8 cellular contexts compared by ENCODE assay signal in genomic region chr1:109532365-109533136, GRCh38. TPM values are rescaled to one million over a fixed set of nuclear protein-coding genes. Genes with fewer than 3 reads are reported as not detected.
A peak's percentile ranks its signal among the peaks of the same experiment; 100 is the strongest.
DNase-seq lines count a peak whose midpoint lies in the region; ATAC-seq and TF ChIP-seq lines count a peak whose summit lies in the region.

No MANE protein-coding gene starts in this region.

- no peaks in the 10 kb centered on the region for H3K9me3 ChIP-seq in BLaER1 treated with 17β-estradiol and CSF1 and Interleukin-3, amounts not matched to agents 10 nM and 100 nM (replicated peaks in 1 of 11)
- no peaks in the 10 kb centered on the region for H3K9me3 ChIP-seq in HUES6 (ENCODE audit: control insufficient read depth, insufficient read depth, low read depth, low read length)
- H3K9me3 ChIP-seq in NT2/D1 (ENCODE audit: insufficient read depth, low read length), result no peaks in the 10 kb centered on the region

- peaks cover 11 to 69% (median 54%) of the 10 kb centered on the region in 10 experiments; a peak in 19 of 20 replicates for H3K4me1 ChIP-seq in BLaER1 treated with 17β-estradiol and CSF1 and Interleukin-3, amounts not matched to agents 10 nM and 100 nM
- no peaks in the 10 kb centered on the region for H3K4me1 ChIP-seq in HUES6 (ENCODE audit: control insufficient read depth, insufficient read depth, low read length)
- H3K4me1 ChIP-seq in NT2/D1 (ENCODE audit: insufficient read depth, insufficient read length), result peaks cover 13% of the 10 kb centered on the region

- peak overlapping the region; percentile 49 to 72 (median 60); a peak in 20 of 22 replicates for H3K9ac ChIP-seq in BLaER1 treated with 17β-estradiol and CSF1 and Interleukin-3, amounts not matched to agents 10 nM and 100 nM
- H3K9ac ChIP-seq in HUES6 (ENCODE audit: low read length), result no peak overlapping the region
- H3K9ac ChIP-seq in NT2/D1 (ENCODE audit: insufficient read length, low read depth), result peak overlapping the region; percentile 17

- H4K20me1 ChIP-seq in BLaER1 treated with 17β-estradiol and CSF1 and Interleukin-3, amounts not matched to agents 10 nM and 100 nM, result no peaks in the 10 kb centered on the region; a peak in 2 of 22 replicates

- peak; percentile 76 for ATAC-seq in GM19395 (IDR thresholded peaks at IDR 0.05; ENCODE audit: unreplicated experiment)

- H3K4me2 ChIP-seq in BLaER1 treated with 17β-estradiol and CSF1 and Interleukin-3, amounts not matched to agents 10 nM and 100 nM, result peak overlapping the region; percentile 74 to 97 (median 82)

- no peaks in the 10 kb centered on the region for H3K36me3 ChIP-seq in BLaER1 treated with 17β-estradiol and CSF1 and Interleukin-3, amounts not matched to agents 10 nM and 100 nM
- H3K36me3 ChIP-seq in HUES6 (ENCODE audit: control insufficient read depth, insufficient read depth, low read length) (no peaks in the 10 kb centered on the region), NT2/D1 (ENCODE audit: insufficient read depth, insufficient read length, low read length) (no peaks in the 10 kb centered on the region)

- H3K27me3 ChIP-seq in BLaER1 treated with 17β-estradiol and CSF1 and Interleukin-3, amounts not matched to agents 10 nM and 100 nM, result no peaks in the 10 kb centered on the region
- H3K27me3 ChIP-seq in HUES6 (ENCODE audit: control insufficient read depth, insufficient read depth, low read length) (no peaks in the 10 kb centered on the region), NT2/D1 (ENCODE audit: insufficient read depth, insufficient read length) (peaks cover 13% of the 10 kb centered on the region)

- peak; percentile 95 for TF ChIP-seq CTCF in epithelial cell of esophagus (IDR thresholded peaks at IDR 0.05; ENCODE audit: insufficient read depth, low read depth, low read length, missing control alignments)

- peak; percentile 77 for DNase-seq in NT2/D1 (ENCODE audit: low read depth, low spot score)
- peak; percentile 91 for DNase-seq in activated CD8-positive, alpha-beta memory T cell treated with anti-CD3 and anti-CD28 coated beads, Interleukin-2, amount 50 U/mL, for 4 hours
- DNase-seq in epithelial cell of esophagus (ENCODE audit: low read depth), result peak; percentile 67
- peak; percentile 85 for DNase-seq in myocyte (ENCODE audit: low read depth)
- DNase-seq in stimulated activated CD8-positive, alpha-beta memory T cell treated with anti-CD3 and anti-CD28 coated beads, Interleukin-4, amount 100 ng/mL, for 4 hours (ENCODE audit: low read depth in 2 of 2, low spot score in 1 of 2), result peak; percentile 70 to 91

- H3K27ac ChIP-seq in BLaER1 treated with 17β-estradiol and CSF1 and Interleukin-3, amounts not matched to agents 10 nM and 100 nM, result peak overlapping the region; percentile 34 to 72 (median 64); a peak in 21 of 22 replicates
- H3K27ac ChIP-seq in HUES6 (ENCODE audit: low read depth, low read length), result no peak overlapping the region

- H3K4me3 ChIP-seq in BLaER1 treated with 17β-estradiol and CSF1 and Interleukin-3, amounts not matched to agents 10 nM and 100 nM, result peak overlapping the region in 7 of 10 experiments; percentile 7 to 57 (median 42); a peak in 12 of 20 replicates
- H3K4me3 ChIP-seq in HUES6 (ENCODE audit: low read depth, low read length), result peak overlapping the region; percentile 12; the same call in 1 of the 2 replicates
- no peak overlapping the region for H3K4me3 ChIP-seq in NT2/D1 (ENCODE audit: insufficient read length, low read depth)
- H3K4me3 ChIP-seq in epithelial cell of esophagus (ENCODE audit: low read length), result no peak overlapping the region

RNA-seq across cellular contexts. Expression of gene GPR61, which starts 7.1 kb away (rescaled TPM):
- total RNA-seq in myocyte, result 0.13 and 0.21 TPM in 2 replicates
- polyA plus RNA-seq in myocyte (2012), result 0.39 TPM

RNA-seq across cellular contexts. Expression of gene GNAI3, which starts 15.9 kb away (rescaled TPM):
- 6.0 and 6.6 TPM in 2 replicates for total RNA-seq in myocyte
- polyA plus RNA-seq in myocyte (2012), result 3.8 TPM

RNA-seq across cellular contexts. Expression of gene AMIGO1, which starts 23.0 kb away (rescaled TPM):
- total RNA-seq in myocyte, result 0.37 and 0.42 TPM in 2 replicates
- polyA plus RNA-seq in myocyte (2012), result 0.73 TPM

RNA-seq across cellular contexts. Expression of gene CYB561D1, which starts 38.7 kb away (rescaled TPM):
- 3.9 and 6.1 TPM in 2 replicates for total RNA-seq in myocyte
- 10.5 TPM for polyA plus RNA-seq in myocyte (2012)

RNA-seq across cellular contexts. Expression of gene ATXN7L2, which starts 48.8 kb away (rescaled TPM):
- total RNA-seq in myocyte, result 6.1 and 6.7 TPM in 2 replicates
- 2.6 TPM for polyA plus RNA-seq in myocyte (2012)

Comparison
In these comparisons a context has a peak if more than half of its experiments do, and no peak if none do; other contexts are left out.
1. H3K4me3 ChIP-seq: peak in BLaER1 treated with 17β-estradiol and CSF1 and Interleukin-3, amounts not matched to agents 10 nM and 100 nM (7 of 10) and HUES6 (single experiment); none in NT2/D1 (single experiment) and epithelial cell of esophagus (single experiment).
2. Peak in every context shown above with its lines, with median percentiles within 50 percentile points of each other: DNase-seq.